Comparison of ENCODE assay signal across 11 cellular contexts in the genomic region with DNA sequence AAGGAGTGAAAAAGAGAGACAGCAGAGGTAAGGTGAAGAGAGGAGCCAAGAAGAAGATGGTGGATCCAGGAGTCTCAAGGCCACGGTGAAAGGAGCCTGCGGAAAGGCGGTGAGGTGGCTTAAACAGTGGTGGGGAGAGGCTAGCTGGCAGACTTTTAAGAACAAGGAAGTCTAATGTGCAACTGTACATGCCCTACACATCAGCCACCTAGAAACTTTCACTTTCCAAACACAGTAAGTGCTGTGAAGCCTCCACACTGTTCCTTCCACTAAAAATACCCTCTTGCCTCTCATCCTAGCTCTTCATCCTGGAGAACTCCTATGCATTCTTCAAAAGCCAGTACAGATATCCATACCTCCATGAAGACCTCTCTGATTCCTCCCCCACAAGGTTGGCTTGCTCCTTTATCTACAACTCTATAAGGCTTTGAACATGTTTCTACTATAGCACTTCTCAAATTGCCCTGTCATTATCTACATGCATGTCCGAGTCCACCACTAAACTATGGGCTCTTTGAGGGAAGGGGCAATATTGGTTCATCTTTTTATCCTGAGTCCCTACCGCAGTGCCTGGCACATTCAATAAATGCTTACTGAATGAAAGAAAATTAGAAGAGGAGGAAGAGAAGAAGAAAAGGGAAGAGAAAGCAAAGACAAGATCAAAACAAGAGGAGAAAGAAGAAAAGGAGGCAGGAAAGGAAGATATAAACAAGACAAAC. TPM values are rescaled to one million over a fixed set of nuclear protein-coding genes. Genes with fewer than 3 reads are reported as not detected.
DNase-seq lines count a peak whose midpoint lies in the region; ATAC-seq, FAIRE-seq and TF ChIP-seq lines count a peak whose summit lies in the region.
"Had no signal": no experiment of that assay in that cellular context is flagged by ENCODE, and none has a peak within 500 bp of the region (broad histone marks: within the 10 kb centered on the region; RNA-seq: fewer than 3 reads in every experiment).

No MANE protein-coding gene starts in this region.

- intact Hi-C loops in prostate gland (cut with DNase I) = no loop called here
- intact Hi-C loops in vagina (cut with DNase I) = loop anchor here (10.0 kb wide), 1 partner anchor 119 kb away; no protein-coding TSS in a partner anchor

- ATAC-seq in GM19463 (IDR thresholded peaks at IDR 0.05; ENCODE audit: unreplicated experiment) (peak; percentile 37), HG03432 (IDR thresholded peaks at IDR 0.05; ENCODE audit: unreplicated experiment) (peak; percentile 49)
- no peak for ATAC-seq in activated naive CD8-positive, alpha-beta T cell treated with anti-CD3 and anti-CD28 coated beads, Interleukin-2, amount 50 U/mL, for 24 hours
- ATAC-seq: left ventricle myocardium superior had no signal

- H3K27ac Mint-ChIP-seq in activated naive CD8-positive, alpha-beta T cell treated with anti-CD3 and anti-CD28 coated beads, Interleukin-2, amount 50 U/mL, for 24 hours = peak overlapping the region; percentile 72

- peaks cover 2% of the 10 kb centered on the region for H3K27me3 Mint-ChIP-seq in activated naive CD8-positive, alpha-beta T cell treated with anti-CD3 and anti-CD28 coated beads, Interleukin-2, amount 50 U/mL, for 24 hours

- DNase-seq in GM12891 (ENCODE audit: insufficient read length, low spot score) (no peak), epidermal melanocyte (ENCODE audit: insufficient read length, low spot score) (no peak), prostate gland (ENCODE audit: low spot score) (no peak), vagina (ENCODE audit: extremely low spot score in 2 of 2) (no peak)
- no peak for DNase-seq in activated naive CD8-positive, alpha-beta T cell treated with anti-CD3 and anti-CD28 coated beads, Interleukin-2, amount 50 U/mL, for 24 hours
- no peak for DNase-seq in stimulated activated CD4-positive, alpha-beta T cell treated with anti-CD3 and anti-CD28 coated beads, Interleukin-4, amount 100 ng/mL, for 1 hour
- DNase-seq: DMS79, left ventricle myocardium superior, NCI-H1930 had no signal

- H3K9me3 ChIP-seq in prostate gland = no peaks in the 10 kb centered on the region
- H3K9me3 ChIP-seq in vagina = no peaks in the 10 kb centered on the region

- no peaks in the 10 kb centered on the region for H3K36me3 ChIP-seq in prostate gland
- H3K36me3 ChIP-seq in vagina = no peaks in the 10 kb centered on the region

- TF ChIP-seq POLR2A in GM12891 (IDR thresholded peaks at IDR 0.05; ENCODE audit: low read depth, low read length) (no peak), prostate gland (IDR thresholded peaks at IDR 0.05) (no peak), vagina (IDR thresholded peaks at IDR 0.05) (no peak)

- TF ChIP-seq CTCF in prostate gland (IDR thresholded peaks at IDR 0.05) (no peak), vagina (IDR thresholded peaks at IDR 0.05) (no peak)

- H3K9me3 Mint-ChIP-seq in activated naive CD8-positive, alpha-beta T cell treated with anti-CD3 and anti-CD28 coated beads, Interleukin-2, amount 50 U/mL, for 24 hours = no peaks in the 10 kb centered on the region

- no peaks in the 10 kb centered on the region for H3K4me1 ChIP-seq in prostate gland (replicated peaks)
- H3K4me1 ChIP-seq in vagina = no peaks in the 10 kb centered on the region

- 82% methylated on average over 5 of the region's 5 CpGs for WGBS in prostate gland

- H3K27me3 ChIP-seq in prostate gland (replicated peaks; ENCODE audit: insufficient read depth) (no peaks in the 10 kb centered on the region), vagina (no peaks in the 10 kb centered on the region)

- H3K36me3 Mint-ChIP-seq in activated naive CD8-positive, alpha-beta T cell treated with anti-CD3 and anti-CD28 coated beads, Interleukin-2, amount 50 U/mL, for 24 hours (ENCODE audit: low read depth) = no peaks in the 10 kb centered on the region

- no peak for FAIRE-seq in GM12891 (lab: Jason Lieb, UNC)

- peaks cover 34% of the 10 kb centered on the region for H3K4me1 Mint-ChIP-seq in activated naive CD8-positive, alpha-beta T cell treated with anti-CD3 and anti-CD28 coated beads, Interleukin-2, amount 50 U/mL, for 24 hours

- H3K4me3 Mint-ChIP-seq in activated naive CD8-positive, alpha-beta T cell treated with anti-CD3 and anti-CD28 coated beads, Interleukin-2, amount 50 U/mL, for 24 hours = peak overlapping the region; percentile 40

- H3K4me3 ChIP-seq in prostate gland (no peak overlapping the region), vagina (no peak overlapping the region)

- H3K27ac ChIP-seq in prostate gland = no peak overlapping the region
- H3K27ac ChIP-seq in vagina = no peak overlapping the region

TF ChIP-seq in GM12891, 5 proteins besides CTCF, POLR2A, EP300 and RAD21:
- peak; percentile 46 for TF ChIP-seq SPI1 (IDR thresholded peaks at IDR 0.05; ENCODE audit: low read depth, low read length)
- no peak for TF ChIP-seq POU2F2 (IDR thresholded peaks at IDR 0.05; ENCODE audit: low read depth, low read length)
- TF ChIP-seq POLR2AphosphoS5 (IDR thresholded peaks at IDR 0.05; ENCODE audit: low read depth, low read length) = no peak
- TF ChIP-seq TAF1 (IDR thresholded peaks at IDR 0.05; ENCODE audit: low read depth, low read length) = no peak
- TF ChIP-seq PAX5 (IDR thresholded peaks at IDR 0.05; ENCODE audit: insufficient read depth, low read length, severe bottlenecking) = no peak

RNA-seq across cellular contexts. Expression of a gene that starts 54.3 kb away (rescaled TPM):
- polyA plus RNA-seq in GM12891 (2012; ENCODE audit: low read depth, missing spikeins) = 1.5 TPM
- total RNA-seq in prostate gland (10 to 100 TPM in 1 of 2 donors, 1 to 10 TPM in 1; 6.4 to 22.7 TPM), vagina (2.7 TPM)
